8 cellular contexts compared by ENCODE assay signal in the genomic region with DNA sequence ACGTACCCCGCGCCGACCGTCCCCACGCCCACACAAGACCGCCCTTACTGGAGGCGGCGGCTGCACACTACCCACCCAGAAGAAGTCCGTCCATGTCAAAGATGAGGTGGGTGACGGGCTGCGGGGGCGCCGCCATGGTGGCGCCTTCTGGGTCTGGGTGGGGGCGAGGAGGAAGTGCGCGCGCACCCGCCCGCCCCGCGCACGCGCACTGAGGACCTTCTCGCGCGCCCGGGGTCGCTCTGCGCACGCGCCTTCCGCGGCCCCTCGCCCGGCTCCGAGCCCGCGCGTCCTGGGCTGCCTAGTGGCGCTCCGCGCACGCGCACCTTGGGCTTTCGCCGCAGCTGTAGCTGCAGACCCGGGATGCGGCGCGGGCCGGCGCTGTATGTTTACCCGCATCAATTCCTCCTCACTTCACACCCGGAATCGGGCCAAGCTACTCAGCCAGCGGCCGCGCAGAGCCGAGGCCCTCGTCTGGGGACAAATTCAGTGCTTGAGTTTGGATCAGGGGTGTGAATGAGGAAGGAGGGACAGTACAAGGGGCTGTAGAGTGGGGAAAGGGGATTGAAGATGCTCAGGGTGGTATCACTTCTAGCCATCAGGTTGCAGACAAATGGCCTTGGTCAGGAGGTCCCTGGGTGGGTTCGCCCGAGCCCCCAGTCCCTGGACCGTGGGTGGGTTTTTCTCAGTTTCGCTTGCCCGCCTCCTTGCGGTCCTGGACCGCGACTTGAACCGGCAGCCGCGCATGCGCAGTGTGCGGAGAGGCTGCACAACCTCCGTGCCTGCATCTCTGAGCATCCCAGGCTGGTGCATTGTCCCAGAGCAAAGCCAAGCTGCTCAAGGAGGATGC. TPM values are rescaled to one million over a fixed set of nuclear protein-coding genes. Genes with fewer than 3 reads are reported as not detected.
DNase-seq lines count a peak whose midpoint lies in the region; ATAC-seq and TF ChIP-seq lines count a peak whose summit lies in the region.

PUDP (minus strand) TSS at position 176 of the 847 bp plus-strand sequence; CDS start at position 136, 40 bp downstream.

- peaks cover 0 to 18% (median 2%) of the 10 kb centered on the region in 4 donors for H3K4me1 ChIP-seq in right lobe of liver

- ATAC-seq in GM19351 (IDR thresholded peaks at IDR 0.05; ENCODE audit: unreplicated experiment) (peak; percentile 65), HG03469 (IDR thresholded peaks at IDR 0.05; ENCODE audit: unreplicated experiment) (peak; percentile 57), right lobe of liver (peak; percentile 86 to 95 (median 94))

- TF ChIP-seq POLR2A in right lobe of liver (IDR thresholded peaks at IDR 0.05): peak; percentile 64

- 0% methylated on average over 3 of the region's 76 CpGs for WGBS in right lobe of liver (ENCODE audit: insufficient coverage, low coverage, low lambda C conversion rate, missing lambda C conversion rate)

- DNase-seq in NCI-H748 (lab: John Stamatoyannopoulos, UW; ENCODE audit: unreplicated experiment) (peak; percentile 92), dermis microvascular lymphatic vessel endothelial cell (ENCODE audit: low read depth in 2 of 2) (peak; percentile 74 to 78), right lobe of liver (peak; percentile 85 to 94 (median 94))
- DNase-seq in activated CD4-positive, alpha-beta T cell treated with anti-CD3 and anti-CD28 coated beads, Interleukin-2, amount 50 U/mL, for 4 hours: peak; percentile 72 to 78
- DNase-seq in stimulated activated CD4-positive, alpha-beta T cell treated with anti-CD3 and anti-CD28 coated beads, Interleukin-4, amount 100 ng/mL, for 24 hours: peak; percentile 80

- no peaks in the 10 kb centered on the region for H3K27me3 ChIP-seq in right lobe of liver

- H3K27ac ChIP-seq in C4-2B: peak within 1 kb of the TSS; percentile 97
- H3K27ac ChIP-seq in right lobe of liver: peak within 1 kb of the TSS; percentile 83 to 93 (median 90)

- H3K36me3 ChIP-seq in right lobe of liver: no peaks in the 10 kb centered on the region

- peak within 1 kb of the TSS; percentile 74 to 90 (median 77) for H3K4me3 ChIP-seq in right lobe of liver

- H3K9me3 ChIP-seq in right lobe of liver: no peaks in the 10 kb centered on the region

- intact Hi-C loops in right lobe of liver (cut with DNase I): no loop called here

- TF ChIP-seq CTCF in C4-2B (conservative IDR thresholded peaks at IDR 0.05) (peak; percentile 23), right lobe of liver (IDR thresholded peaks at IDR 0.05) (peak in 3 of 4 donors; percentile 20 to 42 (median 32))

RNA-seq across cellular contexts. Expression of gene PUDP, which starts in this region (rescaled TPM):
- 10.7 and 13.8 TPM in 2 replicates for total RNA-seq in dermis microvascular lymphatic vessel endothelial cell
- 10 to 100 TPM in 4 of 6 experiments, 1 to 10 TPM in 2; 8.8 to 18.4 (median 11.8) TPM for total RNA-seq in right lobe of liver

Comparison
In these comparisons a context has a peak if more than half of its experiments do, and no peak if none do; other contexts are left out.
1. Peak in every context shown above with its lines: DNase-seq, ATAC-seq, H3K4me3 ChIP-seq and H3K27ac ChIP-seq.